In the genomic region with DNA sequence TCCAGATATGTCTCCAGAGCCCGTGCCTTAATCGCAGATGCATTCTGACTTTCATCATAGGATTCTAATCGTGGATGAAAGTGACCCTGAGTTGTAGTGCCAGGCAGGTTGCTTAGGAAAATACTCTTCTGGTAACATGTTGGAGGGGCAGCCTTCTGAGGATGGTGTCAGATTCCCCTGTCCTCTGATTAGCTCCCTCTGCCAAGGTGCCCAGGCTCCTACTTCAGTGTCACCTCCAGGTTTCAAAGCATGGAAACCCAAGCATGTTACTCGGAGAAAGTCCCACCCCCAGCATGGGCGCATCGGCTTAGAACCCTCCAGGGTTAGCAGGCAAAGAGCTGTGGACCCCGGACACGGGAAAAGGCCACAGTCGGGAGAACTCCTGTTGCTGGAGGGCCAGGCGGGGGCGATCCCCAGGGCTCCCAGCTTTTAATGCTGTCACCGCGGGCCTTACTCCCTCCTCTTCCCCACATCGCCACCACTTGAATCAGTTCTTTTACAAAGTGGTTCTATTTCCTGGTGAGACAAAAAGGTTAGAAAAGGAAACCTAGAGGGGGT, we compare ENCODE assay signal across 7 cellular contexts. TPM values are rescaled to one million over a fixed set of nuclear protein-coding genes. Genes with fewer than 3 reads are reported as not detected.
DNase-seq lines count a peak whose midpoint lies in the region; ATAC-seq and TF ChIP-seq lines count a peak whose summit lies in the region.

No MANE protein-coding gene starts in this region.

- peak overlapping the region; percentile 45 for H3K9ac ChIP-seq in KMS-11
- peak overlapping the region; percentile 77; the same call in 1 of the 2 replicates for H3K9ac ChIP-seq in iPS-20b (ENCODE audit: low read depth, low read length)
- H3K9ac ChIP-seq in subcutaneous abdominal adipose tissue (ENCODE audit: low read length in 5 of 5): peak overlapping the region in 4 of 5 donors; percentile 3 to 68 (median 52)

- H3K9me3 Mint-ChIP-seq in activated naive CD8-positive, alpha-beta T cell treated with anti-CD3 and anti-CD28 coated beads, Interleukin-2, amount 10 ng/mL, durations not matched to agents 7 days and 5 days: no peaks in the 10 kb centered on the region

- H3K4me1 Mint-ChIP-seq in activated naive CD8-positive, alpha-beta T cell treated with anti-CD3 and anti-CD28 coated beads, Interleukin-2, amount 10 ng/mL, durations not matched to agents 7 days and 5 days: peaks cover 13% of the 10 kb centered on the region

- H3K9me3 ChIP-seq in iPS-20b (ENCODE audit: insufficient read depth, low read depth, low read length): no peaks in the 10 kb centered on the region
- H3K9me3 ChIP-seq in subcutaneous abdominal adipose tissue (ENCODE audit: control insufficient read depth in 5 of 5, low read length in 5 of 5): no peaks in the 10 kb centered on the region

- POLR2A ChIA-PET in activated naive CD8-positive, alpha-beta T cell treated with anti-CD3 and anti-CD28 coated beads, Interleukin-2, amount 10 ng/mL, durations not matched to agents 7 days and 5 days (lab: Charles Lee): no interaction called here

- TF ChIP-seq CTCF in KMS-11 (conservative IDR thresholded peaks at IDR 0.05; ENCODE audit: low read depth, low read length): no peak

- H3K4me1 ChIP-seq in KMS-11 (ENCODE audit: low read depth, poor library complexity, severe bottlenecking) (peaks cover 8% of the 10 kb centered on the region), iPS-20b (ENCODE audit: insufficient read depth, low read length) (peaks cover 17% of the 10 kb centered on the region; the same call in 1 of the 2 replicates), subcutaneous abdominal adipose tissue (ENCODE audit: control insufficient read depth in 5 of 5, insufficient read depth in 5 of 5, low read length in 5 of 5) (peaks cover 0 to 14% (median 14%) of the 10 kb centered on the region in 5 donors)

- H3K27me3 Mint-ChIP-seq in activated naive CD8-positive, alpha-beta T cell treated with anti-CD3 and anti-CD28 coated beads, Interleukin-2, amount 10 ng/mL, durations not matched to agents 7 days and 5 days: peaks cover 2% of the 10 kb centered on the region

- H3K27me3 ChIP-seq in KMS-11 (ENCODE audit: insufficient read depth, low read depth): no peaks in the 10 kb centered on the region
- no peaks in the 10 kb centered on the region for H3K27me3 ChIP-seq in iPS-20b (ENCODE audit: insufficient read depth, low read length)
- no peaks in the 10 kb centered on the region for H3K27me3 ChIP-seq in subcutaneous abdominal adipose tissue (ENCODE audit: control insufficient read depth in 5 of 5, insufficient read depth in 4 of 5, low read length in 5 of 5)

- DNase-seq in activated naive CD8-positive, alpha-beta T cell treated with anti-CD3 and anti-CD28 coated beads, Interleukin-2, amount 10 ng/mL, durations not matched to agents 7 days and 5 days: no peak
- no peak for DNase-seq in NCI-H2081 (lab: John Stamatoyannopoulos, UW)

- peak overlapping the region; percentile 84 for H3K4me3 Mint-ChIP-seq in activated naive CD8-positive, alpha-beta T cell treated with anti-CD3 and anti-CD28 coated beads, Interleukin-2, amount 10 ng/mL, durations not matched to agents 7 days and 5 days

- H3K27ac Mint-ChIP-seq in activated naive CD8-positive, alpha-beta T cell treated with anti-CD3 and anti-CD28 coated beads, Interleukin-2, amount 10 ng/mL, durations not matched to agents 7 days and 5 days: peak overlapping the region; percentile 70

- H3K4me3 ChIP-seq in KMS-11 (IDR thresholded peaks at IDR 0.05; ENCODE audit: insufficient read depth, low read depth, low read length) (peak overlapping the region; percentile 77), iPS-20b (ENCODE audit: low read length) (peak overlapping the region; percentile 79), subcutaneous abdominal adipose tissue (ENCODE audit: low read depth in 1 of 5, low read length in 5 of 5) (peak overlapping the region; percentile 69 to 77 (median 70))

- H3K4me2 ChIP-seq in KMS-11: peak overlapping the region; percentile 61

- H3K36me3 ChIP-seq in KMS-11 (ENCODE audit: insufficient read depth) (no peaks in the 10 kb centered on the region), iPS-20b (ENCODE audit: insufficient read depth, low read depth, low read length) (no peaks in the 10 kb centered on the region), subcutaneous abdominal adipose tissue (ENCODE audit: control insufficient read depth in 5 of 5, insufficient read depth in 5 of 5, low read length in 5 of 5) (no peaks in the 10 kb centered on the region)

- H2AFZ ChIP-seq in KMS-11 (ENCODE audit: low read depth): peak overlapping the region; percentile 94

- H4K20me1 ChIP-seq in KMS-11 (ENCODE audit: insufficient read depth): no peaks in the 10 kb centered on the region

- H3K79me2 ChIP-seq in KMS-11 (ENCODE audit: insufficient read depth, low read depth): no peaks in the 10 kb centered on the region

- H3K36me3 Mint-ChIP-seq in activated naive CD8-positive, alpha-beta T cell treated with anti-CD3 and anti-CD28 coated beads, Interleukin-2, amount 10 ng/mL, durations not matched to agents 7 days and 5 days: no peaks in the 10 kb centered on the region

- peak; percentile 4 for ATAC-seq in GM19372 (IDR thresholded peaks at IDR 0.05; ENCODE audit: low read depth, unreplicated experiment)
- ATAC-seq in activated naive CD8-positive, alpha-beta T cell treated with anti-CD3 and anti-CD28 coated beads, Interleukin-2, amount 10 ng/mL, durations not matched to agents 7 days and 5 days (ENCODE audit: low read depth): no peak
- no peak for ATAC-seq in HG02970 (IDR thresholded peaks at IDR 0.05; ENCODE audit: low FRiP score, unreplicated experiment)

- peak overlapping the region; percentile 53; the same call in 1 of the 2 replicates for H3K27ac ChIP-seq in KMS-11
- no peak overlapping the region for H3K27ac ChIP-seq in iPS-20b (ENCODE audit: low read length)
- H3K27ac ChIP-seq in subcutaneous abdominal adipose tissue (ENCODE audit: low read depth, low read length): no peak overlapping the region

RNA-seq across cellular contexts. Expression of a gene that starts 44.5 kb away (rescaled TPM):
- total RNA-seq in activated naive CD8-positive, alpha-beta T cell treated with anti-CD3 and anti-CD28 coated beads, Interleukin-2, amount 10 ng/mL, durations not matched to agents 7 days and 5 days: under 1 TPM; 0.62 to 0.75 TPM
